ENCODE assay signal across 1 cellular context in the genomic region with DNA sequence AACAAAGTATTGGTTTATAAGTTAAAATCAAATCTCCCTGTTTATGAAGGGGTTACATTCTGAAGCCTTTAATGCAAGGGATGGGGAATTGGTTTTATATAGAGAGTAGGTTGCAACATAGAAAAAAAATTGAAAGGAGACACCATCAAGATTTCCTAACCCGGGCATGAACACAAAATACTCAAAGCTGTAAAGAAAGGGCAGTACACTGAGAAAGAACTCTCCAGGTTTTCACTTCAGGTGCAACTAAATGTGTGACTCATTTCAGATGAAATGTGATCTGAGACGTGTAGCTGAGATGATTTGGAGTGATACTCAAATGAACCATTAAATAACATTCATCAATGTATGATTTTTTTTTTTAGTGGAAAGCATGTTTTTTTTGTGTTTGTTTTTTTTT.
TF ChIP-seq lines count a peak whose summit lies in the region.

No MANE protein-coding gene starts in this region.

TF ChIP-seq in HEK293, 187 proteins besides CTCF, POLR2A, EP300 and RAD21:
- TF ChIP-seq, protein P1, sequence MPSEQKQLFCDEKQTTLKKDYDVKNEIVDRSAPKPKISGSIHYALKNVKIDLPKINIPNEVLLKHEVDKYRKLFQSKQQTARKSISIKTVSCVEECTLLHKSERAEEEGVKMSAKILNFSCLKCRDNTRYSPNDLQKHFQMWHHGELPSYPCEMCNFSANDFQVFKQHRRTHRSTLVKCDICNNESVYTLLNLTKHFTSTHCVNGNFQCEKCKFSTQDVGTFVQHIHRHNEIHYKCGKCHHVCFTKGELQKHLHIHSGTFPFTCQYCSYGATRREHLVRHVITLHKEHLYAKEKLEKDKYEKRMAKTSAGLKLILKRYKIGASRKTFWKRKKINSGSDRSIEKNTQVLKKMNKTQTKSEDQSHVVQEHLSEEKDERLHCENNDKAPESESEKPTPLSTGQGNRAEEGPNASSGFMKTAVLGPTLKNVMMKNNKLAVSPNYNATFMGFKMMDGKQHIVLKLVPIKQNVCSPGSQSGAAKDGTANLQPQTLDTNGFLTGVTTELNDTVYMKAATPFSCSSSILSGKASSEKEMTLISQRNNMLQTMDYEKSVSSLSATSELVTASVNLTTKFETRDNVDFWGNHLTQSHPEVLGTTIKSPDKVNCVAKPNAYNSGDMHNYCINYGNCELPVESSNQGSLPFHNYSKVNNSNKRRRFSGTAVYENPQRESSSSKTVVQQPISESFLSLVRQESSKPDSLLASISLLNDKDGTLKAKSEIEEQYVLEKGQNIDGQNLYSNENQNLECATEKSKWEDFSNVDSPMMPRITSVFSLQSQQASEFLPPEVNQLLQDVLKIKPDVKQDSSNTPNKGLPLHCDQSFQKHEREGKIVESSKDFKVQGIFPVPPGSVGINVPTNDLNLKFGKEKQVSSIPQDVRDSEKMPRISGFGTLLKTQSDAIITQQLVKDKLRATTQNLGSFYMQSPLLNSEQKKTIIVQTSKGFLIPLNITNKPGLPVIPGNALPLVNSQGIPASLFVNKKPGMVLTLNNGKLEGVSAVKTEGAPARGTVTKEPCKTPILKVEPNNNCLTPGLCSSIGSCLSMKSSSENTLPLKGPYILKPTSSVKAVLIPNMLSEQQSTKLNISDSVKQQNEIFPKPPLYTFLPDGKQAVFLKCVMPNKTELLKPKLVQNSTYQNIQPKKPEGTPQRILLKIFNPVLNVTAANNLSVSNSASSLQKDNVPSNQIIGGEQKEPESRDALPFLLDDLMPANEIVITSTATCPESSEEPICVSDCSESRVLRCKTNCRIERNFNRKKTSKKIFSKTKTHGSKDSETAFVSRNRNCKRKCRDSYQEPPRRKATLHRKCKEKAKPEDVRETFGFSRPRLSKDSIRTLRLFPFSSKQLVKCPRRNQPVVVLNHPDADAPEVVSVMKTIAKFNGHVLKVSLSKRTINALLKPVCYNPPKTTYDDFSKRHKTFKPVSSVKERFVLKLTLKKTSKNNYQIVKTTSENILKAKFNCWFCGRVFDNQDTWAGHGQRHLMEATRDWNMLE (tag by site-specific recombination; conservative IDR thresholded peaks at IDR 0.05; ENCODE audit: low read depth), result no peak
- TF ChIP-seq, protein P2, sequence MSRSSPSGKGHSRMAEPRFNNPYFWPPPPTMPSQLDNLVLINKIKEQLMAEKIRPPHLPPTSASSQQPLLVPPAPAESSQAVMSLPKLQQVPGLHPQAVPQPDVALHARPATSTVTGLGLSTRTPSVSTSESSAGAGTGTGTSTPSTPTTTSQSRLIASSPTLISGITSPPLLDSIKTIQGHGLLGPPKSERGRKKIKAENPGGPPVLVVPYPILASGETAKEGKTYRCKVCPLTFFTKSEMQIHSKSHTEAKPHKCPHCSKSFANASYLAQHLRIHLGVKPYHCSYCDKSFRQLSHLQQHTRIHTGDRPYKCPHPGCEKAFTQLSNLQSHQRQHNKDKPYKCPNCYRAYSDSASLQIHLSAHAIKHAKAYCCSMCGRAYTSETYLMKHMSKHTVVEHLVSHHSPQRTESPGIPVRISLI (tag by site-specific recombination; IDR thresholded peaks at IDR 0.05), result peak; percentile 83; the same call in 1 of the 2 replicates
TF ChIP-seq in HEK293: peak in this region for 1.
